ENCODE assay signal across 4 cellular contexts in the genomic region with DNA sequence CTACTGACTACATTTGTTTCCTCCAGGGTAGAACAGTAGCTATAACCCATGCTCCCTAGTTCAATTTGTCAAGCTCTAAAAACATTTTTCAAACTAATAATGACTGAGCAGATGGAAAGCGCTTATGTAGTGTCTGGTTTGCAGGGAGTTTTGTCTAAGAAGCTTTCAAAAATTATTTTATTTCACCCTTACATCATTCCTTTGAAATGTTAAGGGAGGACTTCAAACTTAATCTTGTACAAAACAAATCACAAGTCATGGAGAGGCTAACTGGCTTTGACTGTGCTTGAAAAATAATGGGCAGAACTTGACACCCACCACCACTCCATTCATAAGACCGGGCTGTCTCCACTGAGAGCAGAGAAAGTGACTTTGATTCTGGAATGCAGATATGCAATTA.
"Had no signal": no experiment of that assay in that cellular context is flagged by ENCODE, and none has a peak within 500 bp of the region (broad histone marks: within the 10 kb centered on the region; RNA-seq: fewer than 3 reads in every experiment).

No MANE protein-coding gene starts in this region.

- DNase-seq: H9, HCEC 1CT, IMR-90 had no signal

- ATAC-seq: GM23338 had no signal

- H3K4me3 ChIP-seq: GM23338 had no signal
